In the genomic region with DNA sequence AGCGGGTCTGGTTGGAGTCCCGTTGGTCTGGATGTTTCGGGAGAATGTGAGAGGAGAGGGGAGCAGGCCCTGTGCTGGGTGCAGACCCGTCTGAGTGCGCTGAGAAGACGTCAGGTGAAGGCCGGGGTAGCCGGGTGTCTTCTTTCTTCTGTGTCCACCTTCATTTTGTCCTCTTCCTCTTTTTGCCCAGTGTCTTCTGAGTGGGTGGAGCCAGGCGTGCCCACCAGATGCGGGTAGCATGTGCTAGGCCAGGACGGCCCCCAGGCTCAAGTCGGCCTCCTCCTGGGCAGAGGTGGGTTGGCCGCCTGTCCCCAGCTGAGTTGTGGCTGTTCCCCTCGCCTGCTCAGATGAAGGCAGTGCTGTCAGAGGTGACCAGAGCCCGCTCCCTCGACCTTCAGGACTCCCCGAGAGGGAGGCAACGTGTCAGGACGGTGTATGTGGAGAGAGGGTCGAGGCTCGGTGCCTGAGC, we compare ENCODE assay signal across 1 cellular context.
TF ChIP-seq lines count a peak whose summit lies in the region.

No MANE protein-coding gene starts in this region.

TF ChIP-seq in H1, 55 proteins besides CTCF, POLR2A, EP300 and RAD21:
- TF ChIP-seq YY1 (IDR thresholded peaks at IDR 0.05; ENCODE audit: low read depth, low read length) (no peak), SRF (IDR thresholded peaks at IDR 0.05; ENCODE audit: low read depth, low read length) (no peak), CHD2 (IDR thresholded peaks at IDR 0.05; ENCODE audit: low read length) (no peak), TBP (IDR thresholded peaks at IDR 0.05; ENCODE audit: low read depth, low read length) (no peak), KDM4A (IDR thresholded peaks at IDR 0.05; ENCODE audit: low read depth, low read length, severe bottlenecking) (no peak), NANOG (IDR thresholded peaks at IDR 0.05; ENCODE audit: insufficient read depth, low read depth, low read length, poor library complexity, severe bottlenecking) (no peak), EGR1 (IDR thresholded peaks at IDR 0.05; ENCODE audit: borderline replicate concordance, low read depth, low read length) (no peak), SP1 (IDR thresholded peaks at IDR 0.05; ENCODE audit: low read depth, low read length) (no peak), BACH1 (IDR thresholded peaks at IDR 0.05; ENCODE audit: low read length) (no peak), ZNF274 (IDR thresholded peaks at IDR 0.05; ENCODE audit: borderline replicate concordance, extremely low read depth, low read length) (no peak), SP4 (IDR thresholded peaks at IDR 0.05; ENCODE audit: low read length) (no peak), NRF1 (IDR thresholded peaks at IDR 0.05; ENCODE audit: low read depth, low read length) (no peak), CBX5 (IDR thresholded peaks at IDR 0.05; ENCODE audit: low read depth, low read length) (no peak), CTBP2 (IDR thresholded peaks at IDR 0.05; ENCODE audit: borderline replicate concordance, insufficient read depth, insufficient read length, low read length) (no peak), JUN (IDR thresholded peaks at IDR 0.05; ENCODE audit: low read depth, low read length) (no peak), POU5F1 (IDR thresholded peaks at IDR 0.05; ENCODE audit: low read depth, low read length) (no peak), CREB1 (IDR thresholded peaks at IDR 0.05) (no peak), POLR2AphosphoS5 (IDR thresholded peaks at IDR 0.05; ENCODE audit: low read depth, low read length) (no peak)
- TF ChIP-seq, protein P1, sequence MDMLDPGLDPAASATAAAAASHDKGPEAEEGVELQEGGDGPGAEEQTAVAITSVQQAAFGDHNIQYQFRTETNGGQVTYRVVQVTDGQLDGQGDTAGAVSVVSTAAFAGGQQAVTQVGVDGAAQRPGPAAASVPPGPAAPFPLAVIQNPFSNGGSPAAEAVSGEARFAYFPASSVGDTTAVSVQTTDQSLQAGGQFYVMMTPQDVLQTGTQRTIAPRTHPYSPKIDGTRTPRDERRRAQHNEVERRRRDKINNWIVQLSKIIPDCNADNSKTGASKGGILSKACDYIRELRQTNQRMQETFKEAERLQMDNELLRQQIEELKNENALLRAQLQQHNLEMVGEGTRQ (IDR thresholded peaks at IDR 0.05; ENCODE audit: low read length) = no peak
